ENCODE assay signal across 2 cellular contexts in the genomic region with DNA sequence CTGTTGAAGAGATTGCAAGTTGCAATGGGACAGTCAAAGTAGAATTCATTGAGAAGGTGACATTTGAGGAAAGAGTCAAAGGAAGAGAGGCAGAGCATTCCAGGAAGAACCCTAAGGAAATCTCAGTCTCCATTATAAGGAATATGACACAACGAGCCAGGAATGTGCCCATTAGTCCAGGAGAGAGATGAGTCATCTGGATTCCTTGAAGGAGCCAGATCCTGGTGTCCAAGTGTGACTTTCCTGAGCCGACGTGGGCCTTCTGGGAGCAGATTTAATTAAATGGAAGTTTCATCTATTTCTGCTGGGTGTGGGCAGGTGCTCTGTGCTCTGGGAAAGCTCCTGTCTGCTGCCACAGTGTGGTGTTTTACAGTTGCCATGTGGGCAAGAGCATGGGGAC.
TF ChIP-seq lines count a peak whose summit lies in the region.

No MANE protein-coding gene starts in this region.

TF ChIP-seq in A549, 52 proteins besides CTCF, POLR2A, EP300 and RAD21 (continued from another document):
- TF ChIP-seq, protein P1, sequence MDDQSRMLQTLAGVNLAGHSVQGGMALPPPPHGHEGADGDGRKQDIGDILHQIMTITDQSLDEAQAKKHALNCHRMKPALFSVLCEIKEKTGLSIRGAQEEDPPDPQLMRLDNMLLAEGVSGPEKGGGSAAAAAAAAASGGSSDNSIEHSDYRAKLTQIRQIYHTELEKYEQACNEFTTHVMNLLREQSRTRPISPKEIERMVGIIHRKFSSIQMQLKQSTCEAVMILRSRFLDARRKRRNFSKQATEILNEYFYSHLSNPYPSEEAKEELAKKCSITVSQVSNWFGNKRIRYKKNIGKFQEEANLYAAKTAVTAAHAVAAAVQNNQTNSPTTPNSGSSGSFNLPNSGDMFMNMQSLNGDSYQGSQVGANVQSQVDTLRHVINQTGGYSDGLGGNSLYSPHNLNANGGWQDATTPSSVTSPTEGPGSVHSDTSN (IDR thresholded peaks at IDR 0.05) = no peak
- TF ChIP-seq CBX2 (IDR thresholded peaks at IDR 0.05; ENCODE audit: borderline replicate concordance, low read depth) (no peak), CHD4 (IDR thresholded peaks at IDR 0.05; ENCODE audit: borderline replicate concordance) (no peak), PHF8 (IDR thresholded peaks at IDR 0.05; ENCODE audit: borderline replicate concordance, low read depth) (no peak), ESRRA (IDR thresholded peaks at IDR 0.05; ENCODE audit: borderline replicate concordance, low read length) (no peak), CEBPB (IDR thresholded peaks at IDR 0.05) (0 out of 4 replicates have a peak, but pooled peaks of 1 of the 2 experiments have one; percentile 10), NPAS2 (CRISPR knock-in tag; IDR thresholded peaks at IDR 0.05; ENCODE audit: borderline replicate concordance) (no peak), ZFP36 (IDR thresholded peaks at IDR 0.05; ENCODE audit: borderline replicate concordance, partially characterized antibody) (no peak), HOXB13 (CRISPR knock-in tag; IDR thresholded peaks at IDR 0.05; ENCODE audit: low read depth) (no peak; the same call in 1 of the 2 replicates), JUNB (IDR thresholded peaks at IDR 0.05) (peak; percentile 66; the same call in 1 of the 2 replicates), MYC (IDR thresholded peaks at IDR 0.05; ENCODE audit: borderline replicate concordance, low read length) (0 out of 2 replicates have a peak, but pooled peaks have one; percentile 35), NFE2L2 (conservative IDR thresholded peaks at IDR 0.05; ENCODE audit: low read length) (no peak), ZNF302 (CRISPR knock-in tag; IDR thresholded peaks at IDR 0.05) (no peak), JUN (IDR thresholded peaks at IDR 0.05) (0 out of 5 replicates have a peak, but pooled peaks of 1 of the 2 experiments have one; percentile 39), CHD2 (IDR thresholded peaks at IDR 0.05; ENCODE audit: low read length, partially characterized antibody) (no peak)
- TF ChIP-seq, protein P2, sequence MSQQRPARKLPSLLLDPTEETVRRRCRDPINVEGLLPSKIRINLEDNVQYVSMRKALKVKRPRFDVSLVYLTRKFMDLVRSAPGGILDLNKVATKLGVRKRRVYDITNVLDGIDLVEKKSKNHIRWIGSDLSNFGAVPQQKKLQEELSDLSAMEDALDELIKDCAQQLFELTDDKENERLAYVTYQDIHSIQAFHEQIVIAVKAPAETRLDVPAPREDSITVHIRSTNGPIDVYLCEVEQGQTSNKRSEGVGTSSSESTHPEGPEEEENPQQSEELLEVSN (IDR thresholded peaks at IDR 0.05; ENCODE audit: borderline replicate concordance, low read depth) = peak; percentile 73
- TF ChIP-seq, protein P3, sequence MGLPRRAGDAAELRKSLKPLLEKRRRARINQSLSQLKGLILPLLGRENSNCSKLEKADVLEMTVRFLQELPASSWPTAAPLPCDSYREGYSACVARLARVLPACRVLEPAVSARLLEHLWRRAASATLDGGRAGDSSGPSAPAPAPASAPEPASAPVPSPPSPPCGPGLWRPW (IDR thresholded peaks at IDR 0.05) = no peak

TF ChIP-seq in Ishikawa, 13 proteins besides CTCF, POLR2A, EP300 and RAD21 (continued from another document):
- no peak for TF ChIP-seq FOXM1 (IDR thresholded peaks at IDR 0.05; ENCODE audit: borderline replicate concordance, low read depth)
- TF ChIP-seq, protein P4, sequence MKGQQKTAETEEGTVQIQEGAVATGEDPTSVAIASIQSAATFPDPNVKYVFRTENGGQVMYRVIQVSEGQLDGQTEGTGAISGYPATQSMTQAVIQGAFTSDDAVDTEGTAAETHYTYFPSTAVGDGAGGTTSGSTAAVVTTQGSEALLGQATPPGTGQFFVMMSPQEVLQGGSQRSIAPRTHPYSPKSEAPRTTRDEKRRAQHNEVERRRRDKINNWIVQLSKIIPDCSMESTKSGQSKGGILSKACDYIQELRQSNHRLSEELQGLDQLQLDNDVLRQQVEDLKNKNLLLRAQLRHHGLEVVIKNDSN (IDR thresholded peaks at IDR 0.05) = no peak
- TF ChIP-seq TCF12 (IDR thresholded peaks at IDR 0.05; ENCODE audit: low read depth) = no peak
TF ChIP-seq in Ishikawa: peak in this region for 3.
